22 cellular contexts compared by ENCODE assay signal in genomic region chr6:10084276-10084993, GRCh38.
DNase-seq lines count a peak whose midpoint lies in the region; TF ChIP-seq lines count a peak whose summit lies in the region.
"Had no signal": no experiment of that assay in that cellular context is flagged by ENCODE, and none has a peak within 500 bp of the region (broad histone marks: within the 10 kb centered on the region; RNA-seq: fewer than 3 reads in every experiment).

No MANE protein-coding gene starts in this region.

- H3K36me3 Mint-ChIP-seq in activated naive CD8-positive, alpha-beta T cell treated with anti-CD3 and anti-CD28 coated beads for 36 hours = no peaks in the 10 kb centered on the region
- H3K36me3 Mint-ChIP-seq: IgD-negative memory B cell; stimulated activated effector memory CD8-positive, alpha-beta T cell treated with anti-CD3 and anti-CD28 coated beads, Interleukin-12 subunit alpha, Interleukin-12 subunit beta, amount 100 ng/mL, for 72 hours had no signal

- no peak overlapping the region for H3K27ac Mint-ChIP-seq in activated naive CD8-positive, alpha-beta T cell treated with anti-CD3 and anti-CD28 coated beads for 36 hours
- H3K27ac Mint-ChIP-seq: IgD-negative memory B cell; naive thymus-derived CD4-positive, alpha-beta T cell; stimulated activated effector memory CD8-positive, alpha-beta T cell treated with anti-CD3 and anti-CD28 coated beads, Interleukin-12 subunit alpha, Interleukin-12 subunit beta, amount 100 ng/mL, for 72 hours had no signal

- no peaks in the 10 kb centered on the region for H3K4me1 Mint-ChIP-seq in activated naive CD8-positive, alpha-beta T cell treated with anti-CD3 and anti-CD28 coated beads for 36 hours
- H3K4me1 Mint-ChIP-seq: IgD-negative memory B cell; stimulated activated effector memory CD8-positive, alpha-beta T cell treated with anti-CD3 and anti-CD28 coated beads, Interleukin-12 subunit alpha, Interleukin-12 subunit beta, amount 100 ng/mL, for 72 hours had no signal

- H3K4me3 Mint-ChIP-seq in activated naive CD8-positive, alpha-beta T cell treated with anti-CD3 and anti-CD28 coated beads for 36 hours = no peak overlapping the region
- H3K4me3 Mint-ChIP-seq: IgD-negative memory B cell; naive thymus-derived CD4-positive, alpha-beta T cell; stimulated activated effector memory CD8-positive, alpha-beta T cell treated with anti-CD3 and anti-CD28 coated beads, Interleukin-12 subunit alpha, Interleukin-12 subunit beta, amount 100 ng/mL, for 72 hours had no signal

- DNase-seq in COR-L47 (lab: John Stamatoyannopoulos, UW) = peak; percentile 86
- peak; percentile 9 for DNase-seq in HT-29 (ENCODE audit: low spot score)
- DNase-seq in NOMO-1 treated with DMSO at 0.1 percent for 48 hours (lab: John Stamatoyannopoulos, UW; ENCODE audit: unreplicated experiment) = peak; percentile 50
- no peak for DNase-seq in epithelial cell of proximal tubule (ENCODE audit: low read depth)
- no peak for DNase-seq in HuH-7.5 (ENCODE audit: low spot score)
- DNase-seq in NCI-H187 (lab: John Stamatoyannopoulos, UW) = no peak
- no peak for DNase-seq in activated naive CD8-positive, alpha-beta T cell treated with anti-CD3 and anti-CD28 coated beads for 36 hours
- DNase-seq in NCI-H226 = no peak
- DNase-seq: activated CD4-positive, alpha-beta T cell treated with anti-CD3 and anti-CD28 coated beads for 1 hour; activated gamma-delta T cell treated with Interleukin-2 at 50 U/mL for 16 hours; anterior cingulate cortex; DMS79; lower lobe of right lung; naive thymus-derived CD4-positive, alpha-beta T cell; NCI-H1417 treated with DMSO at 0.1 percent for 48 hours; NCI-H510A treated with DMSO at 0.1 percent for 48 hours; small intestine; T-helper 2 cell had no signal

- peak; percentile 2 for TF ChIP-seq CTCF in epithelial cell of proximal tubule (conservative IDR thresholded peaks at IDR 0.05; ENCODE audit: low read depth, low read length)

- no peak overlapping the region for H3K4me3 ChIP-seq in epithelial cell of proximal tubule (ENCODE audit: low read depth, low read length)
- H3K4me3 ChIP-seq: BLaER1, lower lobe of right lung, tibial nerve had no signal

- H3K27me3 Mint-ChIP-seq in activated naive CD8-positive, alpha-beta T cell treated with anti-CD3 and anti-CD28 coated beads for 36 hours = no peaks in the 10 kb centered on the region
- H3K27me3 Mint-ChIP-seq: IgD-negative memory B cell had no signal

- H3K9me3 Mint-ChIP-seq in activated naive CD8-positive, alpha-beta T cell treated with anti-CD3 and anti-CD28 coated beads for 36 hours = no peaks in the 10 kb centered on the region
- H3K9me3 Mint-ChIP-seq: stimulated activated effector memory CD8-positive, alpha-beta T cell treated with anti-CD3 and anti-CD28 coated beads, Interleukin-12 subunit alpha, Interleukin-12 subunit beta, amount 100 ng/mL, for 72 hours had no signal

Comparison
In these comparisons a context has a peak if more than half of its experiments do, and no peak if none do; other contexts are left out.
1. DNase-seq: peak in COR-L47 (single experiment), HT-29 (single experiment) and NOMO-1 treated with DMSO at 0.1 percent for 48 hours (single experiment); none in epithelial cell of proximal tubule (single experiment), HuH-7.5 (single experiment), NCI-H187 (0 of 2), activated naive CD8-positive, alpha-beta T cell treated with anti-CD3 and anti-CD28 coated beads for 36 hours (single experiment) and NCI-H226 (single experiment).